ENCODE assay signal across 8 cellular contexts in genomic region chr5:74576941-74577456, GRCh38.
DNase-seq lines count a peak whose midpoint lies in the region; ATAC-seq and TF ChIP-seq lines count a peak whose summit lies in the region.

No MANE protein-coding gene starts in this region.

- no peak for TF ChIP-seq CTCF in nephron (IDR thresholded peaks at IDR 0.05; ENCODE audit: unreplicated experiment in 3 of 3)
- TF ChIP-seq CTCF in nephron progenitor cell (IDR thresholded peaks at IDR 0.05), result no peak

- no peaks in the 10 kb centered on the region for H3K27me3 ChIP-seq in H7 (ENCODE audit: control insufficient read depth, insufficient read depth, low read length)

- H3K36me3 ChIP-seq in H7 (replicated peaks; ENCODE audit: control insufficient read depth, insufficient read depth, low read length), result no peaks in the 10 kb centered on the region

- peak; percentile 71 for ATAC-seq in GM21423 (IDR thresholded peaks at IDR 0.05; ENCODE audit: unreplicated experiment)

- H3K4me3 Mint-ChIP-seq in dendritic cell treated with granulocyte-macrophage colony-stimulating factor and Interleukin-4, amounts not matched to agents 40 ng/mL and 50 ng/mL, for 4 days, result no peak overlapping the region
- H3K4me3 Mint-ChIP-seq in nephron, result no peak overlapping the region
- H3K4me3 Mint-ChIP-seq in nephron progenitor cell, result no peak overlapping the region

- H3K36me3 Mint-ChIP-seq in dendritic cell treated with granulocyte-macrophage colony-stimulating factor and Interleukin-4, amounts not matched to agents 40 ng/mL and 50 ng/mL, for 4 days (ENCODE audit: low read depth), result no peaks in the 10 kb centered on the region
- H3K36me3 Mint-ChIP-seq in nephron (ENCODE audit: low read depth) (no peaks in the 10 kb centered on the region), nephron progenitor cell (ENCODE audit: low read depth) (no peaks in the 10 kb centered on the region)

- H3K9me3 Mint-ChIP-seq in dendritic cell treated with granulocyte-macrophage colony-stimulating factor and Interleukin-4, amounts not matched to agents 40 ng/mL and 50 ng/mL, for 4 days, result no peaks in the 10 kb centered on the region
- H3K9me3 Mint-ChIP-seq in nephron, result no peaks in the 10 kb centered on the region
- H3K9me3 Mint-ChIP-seq in nephron progenitor cell, result no peaks in the 10 kb centered on the region

- H3K4me1 Mint-ChIP-seq in dendritic cell treated with granulocyte-macrophage colony-stimulating factor and Interleukin-4, amounts not matched to agents 40 ng/mL and 50 ng/mL, for 4 days (ENCODE audit: low read depth), result peaks cover 14% of the 10 kb centered on the region
- peaks cover 29% of the 10 kb centered on the region for H3K4me1 Mint-ChIP-seq in nephron
- peaks cover 13% of the 10 kb centered on the region for H3K4me1 Mint-ChIP-seq in nephron progenitor cell

- DNase-seq in ELR (ENCODE audit: low read depth), result peak; percentile 31
- peak; percentile 42 for DNase-seq in LoVo (ENCODE audit: low spot score)
- no peak for DNase-seq in nephron progenitor cell
- DNase-seq in amygdala (lab: John Stamatoyannopoulos, UW), result no peak
- DNase-seq in H7, result no peak

- peak overlapping the region; percentile 30 for H3K27ac Mint-ChIP-seq in dendritic cell treated with granulocyte-macrophage colony-stimulating factor and Interleukin-4, amounts not matched to agents 40 ng/mL and 50 ng/mL, for 4 days
- H3K27ac Mint-ChIP-seq in nephron, result peak overlapping the region; percentile 74 to 94 (median 83)
- no peak overlapping the region for H3K27ac Mint-ChIP-seq in nephron progenitor cell

- H3K27me3 Mint-ChIP-seq in dendritic cell treated with granulocyte-macrophage colony-stimulating factor and Interleukin-4, amounts not matched to agents 40 ng/mL and 50 ng/mL, for 4 days, result no peaks in the 10 kb centered on the region
- H3K27me3 Mint-ChIP-seq in nephron (ENCODE audit: low read depth) (peaks cover 5% of the 10 kb centered on the region), nephron progenitor cell (ENCODE audit: low read depth, poor library complexity) (no peaks in the 10 kb centered on the region)

- intact Hi-C loops in dendritic cell treated with granulocyte-macrophage colony-stimulating factor and Interleukin-4, amounts not matched to agents 40 ng/mL and 50 ng/mL, for 4 days (cut with micrococcal nuclease), result no loop called here

- no peak overlapping the region for H3K4me3 ChIP-seq in H7 (ENCODE audit: insufficient read depth, low read depth, low read length)

Comparison
In these comparisons a context has a peak if more than half of its experiments do, and no peak if none do; other contexts are left out.
1. DNase-seq: peak in ELR (single experiment) and LoVo (single experiment); none in nephron progenitor cell (single experiment), amygdala (0 of 56) and H7 (single experiment).